ENCODE assay signal across 1 cellular context in genomic region chr2:136246086-136246669, GRCh38.
A peak's percentile ranks its signal among the peaks of the same experiment; 100 is the strongest.
TF ChIP-seq lines count a peak whose summit lies in the region.

No MANE protein-coding gene starts in this region.

TF ChIP-seq in HCT116, 20 proteins besides CTCF, POLR2A, EP300 and RAD21 (continued from another document):
- TF ChIP-seq REST (IDR thresholded peaks at IDR 0.05; ENCODE audit: low read depth) = no peak
- no peak for TF ChIP-seq SRF (IDR thresholded peaks at IDR 0.05; ENCODE audit: low read depth)
- peak; percentile 78 for TF ChIP-seq YY1 (IDR thresholded peaks at IDR 0.05; ENCODE audit: extremely low read depth, insufficient replicate concordance, low read depth, low read length)
TF ChIP-seq in HCT116: peak in this region for 4.
